17 cellular contexts compared by ENCODE assay signal in the genomic region with DNA sequence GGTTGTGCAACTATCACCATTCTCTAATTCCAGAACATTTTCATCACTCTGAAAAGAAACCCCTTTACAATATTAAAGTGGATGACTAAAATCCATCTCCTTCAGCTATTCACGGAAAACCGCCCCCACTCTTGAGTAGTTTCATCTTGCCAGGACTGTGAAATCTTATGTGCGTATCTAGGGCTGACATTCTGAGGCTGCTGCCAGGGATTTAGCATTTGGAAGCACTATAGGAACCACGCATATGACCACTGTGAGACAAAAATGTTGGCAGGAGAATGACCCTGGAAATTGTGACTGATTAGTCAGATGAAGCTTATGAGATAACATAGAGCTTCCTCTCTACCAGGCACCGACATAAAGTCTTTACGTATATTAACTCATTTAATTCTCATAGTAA.
A peak's percentile ranks its signal among the peaks of the same experiment; 100 is the strongest.
DNase-seq lines count a peak whose midpoint lies in the region; ATAC-seq and TF ChIP-seq lines count a peak whose summit lies in the region.
"Had no signal": no experiment of that assay in that cellular context is flagged by ENCODE, and none has a peak within 500 bp of the region (broad histone marks: within the 10 kb centered on the region; RNA-seq: fewer than 3 reads in every experiment).

No MANE protein-coding gene starts in this region.

- no peaks in the 10 kb centered on the region for H4K20me1 ChIP-seq in fibroblast of lung (ENCODE audit: control insufficient read depth, extremely low read depth, insufficient read depth, low read length)

- H3K9me3 ChIP-seq in adipocyte (ENCODE audit: control insufficient read depth, low read length) (peaks cover under 1% of the 10 kb centered on the region), fibroblast of lung (ENCODE audit: control insufficient read depth, insufficient read depth, low read depth, low read length) (no peaks in the 10 kb centered on the region)

- H2AFZ ChIP-seq in fibroblast of lung (ENCODE audit: low read length): no peak overlapping the region
- H2AFZ ChIP-seq: GM23338, PC-9 had no signal

- H3K4me2 ChIP-seq in fibroblast of lung (ENCODE audit: extremely low read depth, insufficient read depth, low read length): no peak overlapping the region
- H3K4me2 ChIP-seq: GM23338, PC-9 had no signal

- peak overlapping the region; percentile 42 for H3K4me3 ChIP-seq in adipocyte (ENCODE audit: low read length)
- no peak overlapping the region for H3K4me3 ChIP-seq in fibroblast of lung (replicated peaks in 1 of 4; ENCODE audit: control extremely low read depth in 1 of 4, insufficient read depth in 1 of 4, low read depth in 3 of 4, low read length in 4 of 4)
- no peak overlapping the region for H3K4me3 ChIP-seq in skeletal muscle cell (ENCODE audit: low read depth, low read length)
- H3K4me3 ChIP-seq: GM23338, PC-9 had no signal

- no peak overlapping the region for H3K27ac ChIP-seq in fibroblast of lung (ENCODE audit: insufficient read depth, low read length)
- H3K27ac ChIP-seq: PC-9 had no signal

- H3K27me3 ChIP-seq in adipocyte (replicated peaks; ENCODE audit: control insufficient read depth, insufficient read depth, low read length) (no peaks in the 10 kb centered on the region), fibroblast of lung (ENCODE audit: control insufficient read depth, insufficient read depth, low read length) (no peaks in the 10 kb centered on the region)

- ATAC-seq in GM19035 (IDR thresholded peaks at IDR 0.05; ENCODE audit: unreplicated experiment): no peak
- ATAC-seq: GM23338 had no signal

- H3K79me2 ChIP-seq in fibroblast of lung (ENCODE audit: control insufficient read depth, insufficient read depth, low read length): no peaks in the 10 kb centered on the region

- DNase-seq in EH (ENCODE audit: low read depth) (peak; percentile 36), adipocyte (ENCODE audit: low read depth) (peak; percentile 30), fibroblast of lung (ENCODE audit: low read depth in 2 of 2) (peak; percentile 30 to 80), skeletal muscle cell (ENCODE audit: low read depth) (peak; percentile 78), NCI-H2196 (lab: John Stamatoyannopoulos, UW; ENCODE audit: unreplicated experiment) (no peak), cortex of kidney (lab: John Stamatoyannopoulos, UW) (no peak)
- DNase-seq: CD4-positive, alpha-beta T cell; DMS79 treated with DMSO at 0.1 percent for 48 hours; GF-D8; NCI-H1092; NCI-H1694; NCI-H2107; NCI-H446; NCI-H748 treated with DMSO at 0.1 percent for 48 hours; PC-9 had no signal

- TF ChIP-seq CTCF in fibroblast of lung (conservative IDR thresholded peaks at IDR 0.05 in 1 of 2, IDR thresholded peaks at IDR 0.05 in 1 of 2; ENCODE audit: low read depth in 1 of 2, low read length in 2 of 2): no peak

- peaks cover 7% of the 10 kb centered on the region for H3K4me1 ChIP-seq in adipocyte (ENCODE audit: control insufficient read depth, insufficient read depth, low read length)
- H3K4me1 ChIP-seq in fibroblast of lung (ENCODE audit: control insufficient read depth, extremely low read depth, insufficient read depth, low read length): no peaks in the 10 kb centered on the region

- H3K9ac ChIP-seq in adipocyte (ENCODE audit: low read length) (no peak overlapping the region), fibroblast of lung (ENCODE audit: insufficient read depth, low read length) (no peak overlapping the region)

- H3K36me3 ChIP-seq in adipocyte (ENCODE audit: control insufficient read depth, insufficient read depth, low read length, severe bottlenecking) (no peaks in the 10 kb centered on the region), fibroblast of lung (ENCODE audit: control insufficient read depth, insufficient read depth, low read length) (no peaks in the 10 kb centered on the region)

Comparison
In these comparisons a context has a peak if more than half of its experiments do, and no peak if none do; other contexts are left out.
1. DNase-seq: peak in EH (single experiment), adipocyte (single experiment), fibroblast of lung (2 of 2) and skeletal muscle cell (single experiment); none in NCI-H2196 (single experiment) and cortex of kidney (single experiment).